ENCODE assay signal across 19 cellular contexts in the genomic region with DNA sequence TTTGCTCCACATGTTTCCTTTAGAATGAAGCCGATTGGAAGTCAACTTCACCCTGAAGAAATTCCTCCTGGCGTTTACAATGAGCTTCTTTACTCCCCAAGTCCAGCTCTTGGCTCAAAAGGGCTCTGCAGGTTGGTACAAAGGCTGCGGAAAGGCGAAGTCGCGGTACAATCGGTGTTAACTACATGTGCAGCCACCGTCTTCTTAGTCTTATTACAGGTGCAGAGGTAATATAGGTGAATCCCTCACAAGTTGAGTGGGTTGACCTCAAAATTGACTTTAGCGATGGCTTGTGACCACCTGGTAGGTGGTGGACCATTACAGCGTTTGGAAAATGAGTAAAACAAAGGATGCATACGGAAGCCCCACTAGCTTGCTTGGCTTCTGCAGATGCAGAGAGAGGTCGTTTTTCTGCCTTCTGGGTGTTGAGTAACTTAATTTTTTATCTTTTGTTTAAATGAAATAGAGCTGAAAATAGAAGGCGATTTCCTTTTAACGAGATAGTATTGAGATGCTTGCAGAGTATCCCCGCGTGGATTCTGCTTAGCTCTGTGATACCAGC.
DNase-seq lines count a peak whose midpoint lies in the region; ATAC-seq, FAIRE-seq and TF ChIP-seq lines count a peak whose summit lies in the region.
"Had no signal": no experiment of that assay in that cellular context is flagged by ENCODE, and none has a peak within 500 bp of the region (broad histone marks: within the 10 kb centered on the region; RNA-seq: fewer than 3 reads in every experiment).

No MANE protein-coding gene starts in this region.

- no peak overlapping the region for H3K4ac ChIP-seq in mesendoderm (ENCODE audit: low read depth, low read length)

- H2AK5ac ChIP-seq in mesendoderm (ENCODE audit: low read length), result no peak overlapping the region

- no peak overlapping the region for H2BK120ac ChIP-seq in mesendoderm (ENCODE audit: low read depth, low read length)

- H3K4me3 Mint-ChIP-seq in MCF 10A (ENCODE audit: unreplicated experiment), result no peak overlapping the region
- H3K4me3 Mint-ChIP-seq: CD8-positive, alpha-beta T cell had no signal

- no peaks in the 10 kb centered on the region for H3K79me1 ChIP-seq in mesendoderm (ENCODE audit: low read length)

- no peak overlapping the region for H3K27ac Mint-ChIP-seq in MCF 10A (ENCODE audit: low read depth, unreplicated experiment)
- H3K27ac Mint-ChIP-seq: activated naive CD4-positive, alpha-beta T cell treated with anti-CD3 and anti-CD28 coated beads, Interleukin-2, amount 10 ng/mL, durations not matched to agents 7 days and 5 days; CD8-positive, alpha-beta T cell had no signal

- H3K4me2 ChIP-seq in mammary epithelial cell (ENCODE audit: insufficient read depth, low read depth, low read length) (peak overlapping the region; percentile 71), K562 (ENCODE audit: insufficient read depth, low read length) (peak overlapping the region; percentile 82; the same call in 1 of the 2 replicates), mesendoderm (ENCODE audit: low read length) (peak overlapping the region; percentile 80), SK-N-SH (no peak overlapping the region)

- H3K27me3 ChIP-seq in mammary epithelial cell (ENCODE audit: insufficient read depth, low read length) (peaks cover 9% of the 10 kb centered on the region), K562 (ENCODE audit: control insufficient read depth in 2 of 2, insufficient read depth in 2 of 2, low read length in 2 of 2) (peaks cover 0 to 10% of the 10 kb centered on the region in 2 experiments; a peak in 2 of 5 replicates), mesendoderm (ENCODE audit: insufficient read depth, low read length, poor library complexity) (peaks cover 32% of the 10 kb centered on the region), SK-N-SH (ENCODE audit: insufficient read depth) (peaks cover 59% of the 10 kb centered on the region)

- POLR2A ChIA-PET in MCF 10A (lab: Yijun Ruan, JAX) (interaction anchor here (1.1 to 1.2 kb wide), 2 partner anchors 8 to 12 kb away, joined by 3 to 4 read pairs; no protein-coding TSS in a partner anchor), K562 (lab: Yijun Ruan, JAX) (interaction anchor here (0.6 to 2.8 kb wide), 12 partner anchors 9 to 1273 kb away, joined by 3 to 13 read pairs (median 4); a partner anchor contains a TSS), SK-N-SH (lab: Yijun Ruan, JAX) (no interaction called here)

- intact Hi-C loops in mammary epithelial cell (cut with micrococcal nuclease) (no loop called here), MCF 10A (cut with micrococcal nuclease) (no loop called here), K562 (cut with micrococcal nuclease) (no loop called here)

- H3K27me3 Mint-ChIP-seq in MCF 10A (ENCODE audit: insufficient read depth, unreplicated experiment), result peaks cover 62% of the 10 kb centered on the region

- in situ Hi-C loops in mammary epithelial cell (cut with MboI; ENCODE audit: low sequenced_read_pairs in 2 of 2) (no loop called here), K562 (cut with MboI) (loop anchor here (25.0 kb wide), 2 partner anchors 386 to 761 kb away; a partner anchor contains a TSS)

- no peak overlapping the region for H3K18ac ChIP-seq in mesendoderm (ENCODE audit: low read length)

- H3K9me3 Mint-ChIP-seq in MCF 10A (ENCODE audit: unreplicated experiment), result no peaks in the 10 kb centered on the region
- H3K9me3 Mint-ChIP-seq: activated naive CD4-positive, alpha-beta T cell treated with anti-CD3 and anti-CD28 coated beads, Interleukin-2, amount 10 ng/mL, durations not matched to agents 7 days and 5 days; CD8-positive, alpha-beta T cell had no signal

- H2BK15ac ChIP-seq in mesendoderm (replicated peaks; ENCODE audit: low read depth), result no peak overlapping the region

- no peak overlapping the region for H2BK5ac ChIP-seq in mesendoderm (ENCODE audit: low read length)

- H4K20me1 ChIP-seq in mammary epithelial cell (ENCODE audit: insufficient read depth, low read length) (no peaks in the 10 kb centered on the region), K562 (replicated peaks; ENCODE audit: control insufficient read depth, insufficient read depth, low read length) (no peaks in the 10 kb centered on the region), SK-N-SH (ENCODE audit: insufficient read depth) (no peaks in the 10 kb centered on the region)

- no peaks in the 10 kb centered on the region for H3K79me2 ChIP-seq in mammary epithelial cell (ENCODE audit: insufficient read depth, low read length)
- H3K79me2 ChIP-seq in K562 (ENCODE audit: control insufficient read depth, insufficient read depth, low read length), result no peaks in the 10 kb centered on the region
- no peaks in the 10 kb centered on the region for H3K79me2 ChIP-seq in mesendoderm (ENCODE audit: control insufficient read depth, insufficient read depth, low read length)
- no peaks in the 10 kb centered on the region for H3K79me2 ChIP-seq in SK-N-SH (ENCODE audit: insufficient read depth)

- no peak for TF ChIP-seq POLR2A in K562 (conservative IDR thresholded peaks at IDR 0.05)

- TF ChIP-seq RAD21 in K562 (CRISPR knock-in tag; conservative IDR thresholded peaks at IDR 0.05 in 1 of 2, IDR thresholded peaks at IDR 0.05 in 1 of 2) (no peak), SK-N-SH (IDR thresholded peaks at IDR 0.05; ENCODE audit: low read length) (no peak)

- peaks cover 7% of the 10 kb centered on the region for H3K4me1 Mint-ChIP-seq in MCF 10A (ENCODE audit: insufficient read depth, unreplicated experiment)

- H3K4me1 ChIP-seq in mammary epithelial cell (ENCODE audit: insufficient read depth, low read length), result no peaks in the 10 kb centered on the region
- peaks cover 0 to 13% of the 10 kb centered on the region in 2 experiments; a peak in 2 of 5 replicates for H3K4me1 ChIP-seq in K562 (replicated peaks in 1 of 2; ENCODE audit: control insufficient read depth in 2 of 2, insufficient read depth in 2 of 2, low read length in 2 of 2)
- H3K4me1 ChIP-seq in mesendoderm (ENCODE audit: control insufficient read depth, low read depth, low read length), result no peaks in the 10 kb centered on the region
- no peaks in the 10 kb centered on the region for H3K4me1 ChIP-seq in SK-N-SH (ENCODE audit: control insufficient read depth in 1 of 2, insufficient read depth in 2 of 2, low read depth in 1 of 2, low read length in 1 of 2)
- H3K4me1 ChIP-seq: upper lobe of left lung had no signal

- H3K9me1 ChIP-seq in K562 (ENCODE audit: control insufficient read depth, insufficient read depth, low read length), result no peaks in the 10 kb centered on the region

- no peak overlapping the region for H3K56ac ChIP-seq in mesendoderm (ENCODE audit: low read length)

- DNase-seq in mammary epithelial cell, result no peak
- DNase-seq in MCF 10A (ENCODE audit: unreplicated experiment), result no peak
- DNase-seq in K562 (ENCODE audit: extremely low read depth in 1 of 4, low spot score in 3 of 4), result peak in 1 of 4 experiments; percentile 2
- no peak for DNase-seq in mesendoderm
- no peak for DNase-seq in NCI-H1417 (lab: John Stamatoyannopoulos, UW)
- no peak for DNase-seq in NCI-H526 treated with DMSO at 0.1 percent for 48 hours (lab: John Stamatoyannopoulos, UW)
- DNase-seq in NCI-H1930 (lab: John Stamatoyannopoulos, UW), result no peak
- DNase-seq in SK-N-SH, result no peak
- DNase-seq: activated naive CD4-positive, alpha-beta T cell treated with anti-CD3 and anti-CD28 coated beads, Interleukin-2, amount 10 ng/mL, durations not matched to agents 7 days and 5 days; CD8-positive, alpha-beta T cell; DMS79 treated with DMSO at 0.1 percent for 48 hours; left colon; NCI-H187 treated with DMSO at 0.1 percent for 48 hours; NCI-H446 treated with DMSO at 0.1 percent for 48 hours; posterior cingulate gyrus; stimulated activated CD4-positive, alpha-beta T cell treated with anti-CD3 and anti-CD28 coated beads, Interleukin-12 subunit alpha, Interleukin-12 subunit beta, amount 100 ng/mL, for 4 hours; stimulated activated naive CD4-positive, alpha-beta T cell treated with Interleukin-2 at 50 U/mL for 16 hours; upper lobe of left lung had no signal

- H3K9me2 ChIP-seq in SK-N-SH, result no peaks in the 10 kb centered on the region

- H3K27ac ChIP-seq in mammary epithelial cell (ENCODE audit: insufficient read depth, low read depth, low read length) (no peak overlapping the region), K562 (ENCODE audit: extremely low read depth, low read depth, low read length) (no peak overlapping the region), mesendoderm (ENCODE audit: low read depth, low read length) (no peak overlapping the region), SK-N-SH (ENCODE audit: low read depth in 2 of 2, low read length in 1 of 2) (no peak overlapping the region)
- H3K27ac ChIP-seq: coronary artery, upper lobe of left lung had no signal

- no peak overlapping the region for H3K23ac ChIP-seq in mesendoderm (ENCODE audit: low read length)

- no peaks in the 10 kb centered on the region for H3F3A ChIP-seq in SK-N-SH (replicated peaks; ENCODE audit: insufficient read depth)

- ATAC-seq in K562, result peak; percentile 9; the same call in 1 of the 3 replicates
- ATAC-seq: CD8-positive, alpha-beta T cell; left colon had no signal

- FAIRE-seq in K562 (lab: Jason Lieb, UNC), result no peak

- no peaks in the 10 kb centered on the region for H3K9me3 ChIP-seq in mammary epithelial cell (replicated peaks; ENCODE audit: insufficient read depth, low read length)
- no peaks in the 10 kb centered on the region for H3K9me3 ChIP-seq in K562 (replicated peaks; ENCODE audit: control insufficient read depth, insufficient read depth, low read depth, low read length)
- H3K9me3 ChIP-seq in SK-N-SH, result no peaks in the 10 kb centered on the region
- H3K9me3 ChIP-seq: upper lobe of left lung had no signal

- BruUV-seq in mammary epithelial cell (replicated peaks; lab: Mats Ljungman, UMichigan) (no TSS peak), MCF 10A (replicated peaks; lab: Mats Ljungman, UMichigan) (no TSS peak), K562 (replicated peaks; lab: Mats Ljungman, UMichigan) (no TSS peak)

- H3K36me3 ChIP-seq in mammary epithelial cell (ENCODE audit: insufficient read depth, low read length) (no peaks in the 10 kb centered on the region), K562 (ENCODE audit: control insufficient read depth, insufficient read depth, low read length) (no peaks in the 10 kb centered on the region), mesendoderm (ENCODE audit: control insufficient read depth, insufficient read depth, low read length) (no peaks in the 10 kb centered on the region), SK-N-SH (replicated peaks in 1 of 2; ENCODE audit: control insufficient read depth in 1 of 2, insufficient read depth in 2 of 2, low read length in 1 of 2) (no peaks in the 10 kb centered on the region)
- H3K36me3 ChIP-seq: upper lobe of left lung had no signal

- H3K36me3 Mint-ChIP-seq in MCF 10A (ENCODE audit: insufficient read depth, unreplicated experiment), result no peaks in the 10 kb centered on the region
- H3K36me3 Mint-ChIP-seq: CD8-positive, alpha-beta T cell had no signal

- dilution Hi-C loops in mammary epithelial cell (cut with HindIII; ENCODE audit: low sequenced_read_pairs), result no loop called here

- no peak for TF ChIP-seq EP300 in K562 (IDR thresholded peaks at IDR 0.05; ENCODE audit: low read length)
- TF ChIP-seq EP300 in SK-N-SH (IDR thresholded peaks at IDR 0.05; ENCODE audit: borderline replicate concordance in 1 of 2, low read depth in 1 of 2, low read length in 1 of 2), result no peak

- TF ChIP-seq CTCF in mammary epithelial cell (conservative IDR thresholded peaks at IDR 0.05 in 1 of 2, IDR thresholded peaks at IDR 0.05 in 1 of 2; ENCODE audit: extremely low read depth in 1 of 2, insufficient read depth in 1 of 2, low read depth in 1 of 2, low read length in 2 of 2) (no peak), MCF 10A (IDR thresholded peaks at IDR 0.05; ENCODE audit: unreplicated experiment) (no peak), K562 (IDR thresholded peaks at IDR 0.05 in 2 of 3, conservative IDR thresholded peaks at IDR 0.05 in 1 of 3; ENCODE audit: insufficient read depth in 2 of 3, low read depth in 1 of 3, low read length in 3 of 3) (no peak), SK-N-SH (IDR thresholded peaks at IDR 0.05) (no peak)

- CTCF ChIA-PET in mammary epithelial cell (lab: Charles Lee; ENCODE audit: low non-redundant PET) (interaction anchor here (0.6 to 0.7 kb wide), 2 partner anchors 16 to 1072 kb away, joined by 4 to 5 read pairs; no protein-coding TSS in a partner anchor), MCF 10A (lab: Yijun Ruan, JAX) (interaction anchor here (1.3 to 1.8 kb wide), 3 partner anchors 12 to 190 kb away, joined by 3 to 8 read pairs (median 3); no protein-coding TSS in a partner anchor), K562 (lab: Yijun Ruan, JAX; ENCODE audit: low intra/inter-chr PET ratio) (no interaction called here), SK-N-SH (lab: Yijun Ruan, JAX) (interaction anchor here (0.8 to 1.9 kb wide), 4 partner anchors 12 to 228 kb away, joined by 3 to 10 read pairs (median 4); no protein-coding TSS in a partner anchor)

- WGBS in mammary epithelial cell (ENCODE audit: low coverage, missing lambda C conversion rate), result 22% methylated on average over 12 of the region's 16 CpGs
- WGBS in K562 (ENCODE audit: insufficient coverage, low coverage, missing lambda C conversion rate), result 53% methylated on average over 16 of the region's 16 CpGs
- no CpG with 5 or more reads among the region's 16 CpGs for WGBS in mesendoderm (ENCODE audit: extremely low coverage, insufficient coverage, low lambda C conversion rate)
- WGBS in SK-N-SH (ENCODE audit: low lambda C conversion rate), result 31% methylated on average over 16 of the region's 16 CpGs

- H4K8ac ChIP-seq in mesendoderm (ENCODE audit: low read depth, low read length), result no peak overlapping the region

- H4K5ac ChIP-seq in mesendoderm (ENCODE audit: low read length), result no peak overlapping the region

- H3K9ac ChIP-seq in mammary epithelial cell (ENCODE audit: insufficient read depth, low read length) (no peak overlapping the region), K562 (ENCODE audit: insufficient read depth in 1 of 2, low read depth in 2 of 2, low read length in 2 of 2) (peak overlapping the region in 1 of 2 experiments; percentile 81; a peak in 1 of 4 replicates), mesendoderm (ENCODE audit: low read length) (peak overlapping the region; percentile 17), SK-N-SH (no peak overlapping the region)

- H3K4me3 ChIP-seq in mammary epithelial cell (replicated peaks in 1 of 3; ENCODE audit: insufficient read depth in 1 of 3, low read depth in 2 of 3, low read length in 3 of 3) (peak overlapping the region in 1 of 3 experiments; percentile 37), K562 (peak overlapping the region; percentile 27), mesendoderm (ENCODE audit: low read length) (peak overlapping the region; percentile 4), SK-N-SH (ENCODE audit: low read depth in 2 of 2, low read length in 1 of 2) (no peak overlapping the region; a peak in 1 of 4 replicates)
- H3K4me3 ChIP-seq: coronary artery, upper lobe of left lung had no signal

- peak overlapping the region; percentile 73 for H2AFZ ChIP-seq in mammary epithelial cell (ENCODE audit: low read depth, low read length)
- peak overlapping the region; percentile 74 for H2AFZ ChIP-seq in K562 (ENCODE audit: low read depth, low read length)
- no peak overlapping the region for H2AFZ ChIP-seq in SK-N-SH (ENCODE audit: low read depth)

Comparison
In these comparisons a context has a peak if more than half of its experiments do, and no peak if none do; other contexts are left out.
1. H3K4me3 ChIP-seq: peak in K562 (single experiment) and mesendoderm (single experiment); none in SK-N-SH (0 of 2).